ENCODE assay signal across 8 cellular contexts in the genomic region with DNA sequence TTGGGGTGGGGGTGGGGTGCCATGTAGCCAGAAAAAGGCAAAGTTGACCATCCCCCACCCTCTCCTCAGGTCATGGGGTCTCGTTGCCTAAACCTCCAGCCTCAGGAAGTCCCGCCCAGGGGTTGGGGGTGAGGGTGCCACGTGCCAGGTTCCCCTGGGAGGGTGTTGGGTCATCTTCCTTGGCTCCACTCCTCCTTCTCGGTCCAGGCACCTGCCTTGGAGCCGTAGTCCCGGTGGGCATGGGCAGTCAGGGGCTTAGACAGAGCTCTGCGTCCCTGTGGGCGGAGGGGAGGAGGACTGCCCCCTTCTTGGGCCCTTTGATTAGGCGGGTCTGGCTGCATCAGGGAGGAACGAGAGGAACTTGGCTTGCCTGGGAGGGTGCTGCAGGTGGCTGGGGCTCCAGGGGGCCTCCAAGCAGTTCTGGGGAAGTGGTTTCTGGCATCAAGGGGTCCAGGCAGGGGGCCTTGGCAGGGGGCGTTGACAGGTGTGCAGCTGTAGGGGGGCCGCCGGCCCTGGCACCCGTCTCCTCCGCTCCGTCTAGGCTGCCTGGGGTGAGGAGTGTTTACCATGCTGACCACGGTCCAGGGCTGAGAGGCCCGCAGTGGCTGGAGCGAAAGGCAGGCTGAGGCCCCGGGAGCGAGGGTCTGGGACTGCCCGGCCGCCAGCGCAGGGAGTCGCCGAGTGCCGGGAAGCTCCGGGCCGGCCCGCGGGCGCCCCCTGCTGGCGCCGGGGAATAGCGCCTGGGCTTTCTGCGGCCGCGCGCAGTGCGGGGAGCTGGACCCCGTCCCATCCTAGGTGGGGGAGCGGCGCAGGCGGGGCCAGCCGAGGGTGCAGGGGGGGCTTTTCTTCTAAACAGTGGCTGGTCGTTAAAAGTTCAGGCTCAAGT. TPM values are rescaled to one million over a fixed set of nuclear protein-coding genes. Genes with fewer than 3 reads are reported as not detected.
DNase-seq lines count a peak whose midpoint lies in the region; ATAC-seq, FAIRE-seq and TF ChIP-seq lines count a peak whose summit lies in the region.

No MANE protein-coding gene starts in this region.

- H3K9me3 ChIP-seq in HepG2 (ENCODE audit: low read length), result no peaks in the 10 kb centered on the region

- no peak for TF ChIP-seq POLR2A in HepG2 (IDR thresholded peaks at IDR 0.05; ENCODE audit: insufficient read depth in 1 of 2, low read depth in 2 of 2, low read length in 2 of 2)

- in situ Hi-C loops in HepG2 (cut with HindIII; ENCODE audit: extremely low pct_ligation_motif_present, low pct_unique_long_range_greater_than_20kb), result no loop called here

- 0 out of 2 replicates have a peak, but pooled peaks cover 8% of the 10 kb centered on the region for H4K20me1 ChIP-seq in HepG2 (ENCODE audit: insufficient read depth, low read length)

- no peaks in the 10 kb centered on the region for H3K27me3 ChIP-seq in HepG2 (ENCODE audit: control insufficient read depth in 1 of 2, insufficient read depth in 2 of 2, low read length in 2 of 2)

- H2AFZ ChIP-seq in HepG2 (ENCODE audit: low read length), result no peak overlapping the region

- peaks cover 21 to 40% of the 10 kb centered on the region in 2 experiments; a peak in 4 of 5 replicates for H3K36me3 ChIP-seq in HepG2 (replicated peaks in 1 of 2; ENCODE audit: control insufficient read depth in 1 of 2, insufficient read depth in 2 of 2, low read length in 2 of 2)

- peak; percentile 4 for FAIRE-seq in HepG2 (lab: Jason Lieb, UNC)

- peak overlapping the region; percentile 64 for H3K9ac ChIP-seq in HepG2 (ENCODE audit: insufficient read depth, low read depth, low read length)

- TF ChIP-seq CTCF in HepG2 (CRISPR knock-in tag; IDR thresholded peaks at IDR 0.05), result peak; percentile 70

- peaks cover 38% of the 10 kb centered on the region for H3K4me1 ChIP-seq in HepG2 (ENCODE audit: insufficient read depth, low read length)

- peak overlapping the region; percentile 62 to 71 (median 63) for H3K4me3 ChIP-seq in HepG2 (replicated peaks in 1 of 3; ENCODE audit: insufficient read depth in 1 of 3, low read depth in 2 of 3, low read length in 3 of 3)

- intact Hi-C loops in HepG2 (cut with micrococcal nuclease; ENCODE audit: unreplicated experiment), result loop anchor here (1.0 kb wide), 1 partner anchor 16 kb away; no protein-coding TSS in a partner anchor

- no TSS peak for BruUV-seq in HepG2 (replicated peaks; lab: Mats Ljungman, UMichigan)

- 13% methylated on average over 11 of the region's 46 CpGs for WGBS in HepG2 (ENCODE audit: low lambda C conversion rate)

- DNase-seq in NCI-H187 (lab: John Stamatoyannopoulos, UW), result peak; percentile 24 to 46
- no peak for DNase-seq in NCI-H187 treated with DMSO at 0.1 percent for 48 hours (lab: John Stamatoyannopoulos, UW)
- peak; percentile 79 for DNase-seq in NCI-H345 (lab: John Stamatoyannopoulos, UW)
- DNase-seq in activated CD4-positive, alpha-beta T cell treated with anti-CD3 and anti-CD28 coated beads, Interleukin-2, amount 50 U/mL, for 1 hour, result peak; percentile 66
- DNase-seq in ecto neural progenitor cell (ENCODE audit: low spot score), result peak; percentile 93
- peak; percentile 57 for DNase-seq in HepG2 (ENCODE audit: low spot score)
- DNase-seq in stimulated activated CD8-positive, alpha-beta memory T cell treated with anti-CD3 and anti-CD28 coated beads, Interleukin-4, amount 100 ng/mL, for 48 hours, result peak; percentile 82

- TF ChIP-seq EP300 in HepG2 (IDR thresholded peaks at IDR 0.05; ENCODE audit: low read depth in 2 of 2, low read length in 2 of 2) (0 out of 4 replicates have a peak, but pooled peaks of 1 of the 2 experiments have one; percentile 5), HepG2 (CRISPR knock-in tag; IDR thresholded peaks at IDR 0.05; ENCODE audit: borderline replicate concordance) (no peak)

- peak overlapping the region; percentile 79 for H3K4me2 ChIP-seq in HepG2 (ENCODE audit: low read depth, low read length)

- ATAC-seq in HG02798 (IDR thresholded peaks at IDR 0.05; ENCODE audit: poor library complexity, unreplicated experiment) (peak; percentile 65), HepG2 (peak; percentile 91)

- TF ChIP-seq RAD21 in HepG2 (CRISPR knock-in tag; IDR thresholded peaks at IDR 0.05), result peak; percentile 98

- POLR2A ChIA-PET in HepG2 (lab: Yijun Ruan, JAX), result interaction anchor here (1.0 to 14.5 kb wide), 9 partner anchors 9 to 100 kb away, joined by 3 to 393 read pairs (median 4); a partner anchor contains a TSS

- H3K79me2 ChIP-seq in HepG2 (ENCODE audit: insufficient read depth, low read length), result peaks cover 35% of the 10 kb centered on the region

- peak overlapping the region; percentile 57 for H3K27ac ChIP-seq in HepG2 (ENCODE audit: extremely low read length, insufficient read depth, low read length)

- CTCF ChIA-PET in HepG2 (lab: Yijun Ruan, JAX; ENCODE audit: low intra/inter-chr PET ratio, low total read pairs), result interaction anchor here (0.7 to 4.5 kb wide), 8 partner anchors 11 to 115 kb away, joined by 3 to 89 read pairs (median 5); a partner anchor contains a TSS

RNA-seq across cellular contexts. Expression of a gene that starts 7.9 kb away (rescaled TPM):
- total RNA-seq in HepG2 (2016; rRNA removed; fragmentation: Illumina TruSeq; extraction: Trizol), result 1.4 and 1.8 TPM in 2 replicates
- 0.40 and 0.44 TPM in 2 replicates for total RNA-seq in HepG2 (2016; cell fraction: cytosol; rRNA removed; fragmentation: Illumina TruSeq; extraction: Trizol; ENCODE audit: low read depth)
- 1.3 TPM in 2 replicates for total RNA-seq in HepG2 (2016; cell fraction: insoluble cytoplasmic fraction; rRNA removed; fragmentation: Illumina TruSeq; extraction: Trizol)
- total RNA-seq in HepG2 (2016; cell fraction: membrane; rRNA removed; fragmentation: Illumina TruSeq; extraction: Trizol), result 1.3 and 1.4 TPM in 2 replicates
- 2.7 and 3.3 TPM in 2 replicates for total RNA-seq in HepG2 (2016; cell fraction: nucleus; rRNA removed; fragmentation: Illumina TruSeq; extraction: Trizol)
- 1.1 and 1.3 TPM in 2 replicates for polyA plus RNA-seq in HepG2 (2011; rRNA removed)
- 0.43 and 0.51 TPM in 2 replicates for polyA plus RNA-seq in HepG2 (2011; cell fraction: cytosol; rRNA removed)
- 9.3 TPM in 2 replicates for polyA plus RNA-seq in HepG2 (2011; cell fraction: nucleus; rRNA removed)
- polyA plus RNA-seq in HepG2 (2012), result 4.2 and 6.2 TPM in 2 replicates
- 0.32 and 0.34 TPM in 2 replicates for polyA plus RNA-seq in HepG2 (2016; cell fraction: cytosol; fragmentation: Illumina TruSeq; extraction: Trizol; ENCODE audit: low read depth)
- polyA plus RNA-seq in HepG2 (2016; cell fraction: insoluble cytoplasmic fraction; fragmentation: Illumina TruSeq; extraction: Trizol; ENCODE audit: low read depth), result 2.6 and 3.8 TPM in 2 replicates
- 0.70 and 0.76 TPM in 2 replicates for polyA plus RNA-seq in HepG2 (2016; cell fraction: membrane; fragmentation: Illumina TruSeq; extraction: Trizol; ENCODE audit: low read depth)
- 16.0 and 18.9 TPM in 2 replicates for polyA plus RNA-seq in HepG2 (2016; cell fraction: nucleus; fragmentation: Illumina TruSeq; extraction: Trizol; ENCODE audit: insufficient read depth, low read depth)
- polyA minus RNA-seq in HepG2 (2011; rRNA and poly(A)+ RNA removed; ENCODE audit: low replicate concordance), result 2.1 and 4.2 TPM in 2 replicates
- 1.8 and 2.5 TPM in 2 replicates for polyA minus RNA-seq in HepG2 (2011; cell fraction: cytosol; rRNA and poly(A)+ RNA removed)
- polyA minus RNA-seq in HepG2 (2011; cell fraction: nucleus; rRNA and poly(A)+ RNA removed), result 3.6 and 4.4 TPM in 2 replicates

RNA-seq across cellular contexts. Expression of a gene that starts 18.2 kb away (rescaled TPM):
- total RNA-seq in HepG2 (2016; rRNA removed; fragmentation: Illumina TruSeq; extraction: Trizol), result 11.0 and 14.6 TPM in 2 replicates
- 10.8 and 12.5 TPM in 2 replicates for total RNA-seq in HepG2 (2016; cell fraction: cytosol; rRNA removed; fragmentation: Illumina TruSeq; extraction: Trizol; ENCODE audit: low read depth)
- 9.8 and 14.8 TPM in 2 replicates for total RNA-seq in HepG2 (2016; cell fraction: insoluble cytoplasmic fraction; rRNA removed; fragmentation: Illumina TruSeq; extraction: Trizol)
- 18.2 and 24.9 TPM in 2 replicates for total RNA-seq in HepG2 (2016; cell fraction: membrane; rRNA removed; fragmentation: Illumina TruSeq; extraction: Trizol)
- total RNA-seq in HepG2 (2016; cell fraction: nucleus; rRNA removed; fragmentation: Illumina TruSeq; extraction: Trizol), result 14.1 and 17.3 TPM in 2 replicates
- 31.3 and 32.2 TPM in 2 replicates for polyA plus RNA-seq in HepG2 (2011; rRNA removed)
- 28.4 and 38.7 TPM in 2 replicates for polyA plus RNA-seq in HepG2 (2011; cell fraction: cytosol; rRNA removed)
- polyA plus RNA-seq in HepG2 (2011; cell fraction: nucleus; rRNA removed), result 37.5 and 40.2 TPM in 2 replicates
- 10.8 and 12.9 TPM in 2 replicates for polyA plus RNA-seq in HepG2 (2012)
- 19.8 and 23.7 TPM in 2 replicates for polyA plus RNA-seq in HepG2 (2016; cell fraction: cytosol; fragmentation: Illumina TruSeq; extraction: Trizol; ENCODE audit: low read depth)
- 19.7 and 25.0 TPM in 2 replicates for polyA plus RNA-seq in HepG2 (2016; cell fraction: insoluble cytoplasmic fraction; fragmentation: Illumina TruSeq; extraction: Trizol; ENCODE audit: low read depth)
- polyA plus RNA-seq in HepG2 (2016; cell fraction: membrane; fragmentation: Illumina TruSeq; extraction: Trizol; ENCODE audit: low read depth), result 27.0 and 27.4 TPM in 2 replicates
- polyA plus RNA-seq in HepG2 (2016; cell fraction: nucleus; fragmentation: Illumina TruSeq; extraction: Trizol; ENCODE audit: insufficient read depth, low read depth), result 24.9 and 31.1 TPM in 2 replicates
- polyA minus RNA-seq in HepG2 (2011; rRNA and poly(A)+ RNA removed; ENCODE audit: low replicate concordance), result 46.1 and 174 TPM in 2 replicates
- polyA minus RNA-seq in HepG2 (2011; cell fraction: cytosol; rRNA and poly(A)+ RNA removed), result 32.2 and 38.9 TPM in 2 replicates
- polyA minus RNA-seq in HepG2 (2011; cell fraction: nucleus; rRNA and poly(A)+ RNA removed), result 32.4 and 35.6 TPM in 2 replicates

RNA-seq across cellular contexts. Expression of a gene that starts 47.0 kb away (rescaled TPM):
- 120 and 138 TPM in 2 replicates for total RNA-seq in HepG2 (2016; rRNA removed; fragmentation: Illumina TruSeq; extraction: Trizol)
- total RNA-seq in HepG2 (2016; cell fraction: cytosol; rRNA removed; fragmentation: Illumina TruSeq; extraction: Trizol; ENCODE audit: low read depth), result 101 and 114 TPM in 2 replicates
- 120 and 121 TPM in 2 replicates for total RNA-seq in HepG2 (2016; cell fraction: insoluble cytoplasmic fraction; rRNA removed; fragmentation: Illumina TruSeq; extraction: Trizol)
- total RNA-seq in HepG2 (2016; cell fraction: membrane; rRNA removed; fragmentation: Illumina TruSeq; extraction: Trizol), result 212 and 224 TPM in 2 replicates
- total RNA-seq in HepG2 (2016; cell fraction: nucleus; rRNA removed; fragmentation: Illumina TruSeq; extraction: Trizol), result 62.9 and 70.7 TPM in 2 replicates
- 195 and 197 TPM in 2 replicates for polyA plus RNA-seq in HepG2 (2011; rRNA removed)
- 257 and 265 TPM in 2 replicates for polyA plus RNA-seq in HepG2 (2011; cell fraction: cytosol; rRNA removed)
- polyA plus RNA-seq in HepG2 (2011; cell fraction: nucleus; rRNA removed), result 119 and 130 TPM in 2 replicates
- polyA plus RNA-seq in HepG2 (2012), result 157 and 186 TPM in 2 replicates
- polyA plus RNA-seq in HepG2 (2016; cell fraction: cytosol; fragmentation: Illumina TruSeq; extraction: Trizol; ENCODE audit: low read depth), result 191 and 212 TPM in 2 replicates
- polyA plus RNA-seq in HepG2 (2016; cell fraction: insoluble cytoplasmic fraction; fragmentation: Illumina TruSeq; extraction: Trizol; ENCODE audit: low read depth), result 130 and 165 TPM in 2 replicates
- 312 and 339 TPM in 2 replicates for polyA plus RNA-seq in HepG2 (2016; cell fraction: membrane; fragmentation: Illumina TruSeq; extraction: Trizol; ENCODE audit: low read depth)
- 122 and 126 TPM in 2 replicates for polyA plus RNA-seq in HepG2 (2016; cell fraction: nucleus; fragmentation: Illumina TruSeq; extraction: Trizol; ENCODE audit: insufficient read depth, low read depth)
- polyA minus RNA-seq in HepG2 (2011; rRNA and poly(A)+ RNA removed; ENCODE audit: low replicate concordance), result 5.0 and 114 TPM in 2 replicates
- polyA minus RNA-seq in HepG2 (2011; cell fraction: cytosol; rRNA and poly(A)+ RNA removed), result 74.4 and 100 TPM in 2 replicates
- polyA minus RNA-seq in HepG2 (2011; cell fraction: nucleus; rRNA and poly(A)+ RNA removed), result 56.0 and 68.5 TPM in 2 replicates
